1 cellular context compared by ENCODE assay signal in genomic region chr16:3400446-3400778, GRCh38.
TF ChIP-seq lines count a peak whose summit lies in the region.

No MANE protein-coding gene starts in this region.

TF ChIP-seq in K562, 482 proteins besides CTCF, POLR2A, EP300 and RAD21 (continued from another document and continues in another):
- TF ChIP-seq RERE (CRISPR knock-in tag; IDR thresholded peaks at IDR 0.05; ENCODE audit: borderline replicate concordance) (no peak), BRCA1 (IDR thresholded peaks at IDR 0.05) (no peak), BRCA1 (CRISPR knock-in tag; IDR thresholded peaks at IDR 0.05) (no peak), NKRF (IDR thresholded peaks at IDR 0.05; ENCODE audit: borderline replicate concordance) (0 out of 2 replicates have a peak, but pooled peaks have one; percentile 56), IRF2 (CRISPR knock-in tag; IDR thresholded peaks at IDR 0.05) (no peak), HMGXB4 (CRISPR knock-in tag; IDR thresholded peaks at IDR 0.05) (0 out of 2 replicates have a peak, but pooled peaks have one; percentile 30), VEZF1 (CRISPR knock-in tag; IDR thresholded peaks at IDR 0.05) (no peak), ZNF584 (CRISPR knock-in tag; IDR thresholded peaks at IDR 0.05; ENCODE audit: low read depth) (no peak), ARID3A (IDR thresholded peaks at IDR 0.05; ENCODE audit: borderline replicate concordance, low read depth, low read length) (no peak), BACH1 (tag; IDR thresholded peaks at IDR 0.05) (no peak), FOXK1 (CRISPR knock-in tag; IDR thresholded peaks at IDR 0.05; ENCODE audit: borderline replicate concordance) (no peak), ZNF12 (CRISPR knock-in tag; IDR thresholded peaks at IDR 0.05) (0 out of 2 replicates have a peak, but pooled peaks have one; percentile 26), SMARCE1 (IDR thresholded peaks at IDR 0.05) (peak; percentile 17; the same call in 1 of the 2 replicates), ZNF354B (CRISPR knock-in tag; IDR thresholded peaks at IDR 0.05) (no peak), THAP12 (CRISPR knock-in tag; IDR thresholded peaks at IDR 0.05) (no peak), FOXA1 (IDR thresholded peaks at IDR 0.05; ENCODE audit: borderline replicate concordance) (no peak), RBM25 (IDR thresholded peaks at IDR 0.05; ENCODE audit: low read depth, low read length, severe bottlenecking) (no peak), HOMEZ (CRISPR knock-in tag; IDR thresholded peaks at IDR 0.05) (no peak), GMEB1 (CRISPR knock-in tag; IDR thresholded peaks at IDR 0.05) (no peak), HDAC8 (tag; IDR thresholded peaks at IDR 0.05) (no peak), ZNF695 (CRISPR knock-in tag; IDR thresholded peaks at IDR 0.05) (no peak), ZNF79 (CRISPR knock-in tag; IDR thresholded peaks at IDR 0.05; ENCODE audit: low read depth) (no peak), ZNF384 (IDR thresholded peaks at IDR 0.05; ENCODE audit: low read depth, low read length) (no peak), ZNF41 (CRISPR knock-in tag; conservative IDR thresholded peaks at IDR 0.05) (no peak), HDAC1 (IDR thresholded peaks at IDR 0.05) (peak in 1 of 2 experiments; percentile 45; a peak in 1 of 4 replicates), MED1 (CRISPR knock-in tag; IDR thresholded peaks at IDR 0.05; ENCODE audit: borderline replicate concordance) (no peak), RFX5 (IDR thresholded peaks at IDR 0.05; ENCODE audit: low read depth, low read length) (no peak), GABPB2 (CRISPR knock-in tag; conservative IDR thresholded peaks at IDR 0.05) (no peak), ZNF277 (CRISPR knock-in tag; IDR thresholded peaks at IDR 0.05; ENCODE audit: borderline replicate concordance) (no peak), ZC3H11A (IDR thresholded peaks at IDR 0.05; ENCODE audit: low read depth, low read length) (0 out of 2 replicates have a peak, but pooled peaks have one; percentile 4), ZBTB8A (IDR thresholded peaks at IDR 0.05; ENCODE audit: partially characterized antibody) (no peak), SAFB (IDR thresholded peaks at IDR 0.05; ENCODE audit: borderline replicate concordance, low read depth, low read length) (no peak), CBX8 (IDR thresholded peaks at IDR 0.05; ENCODE audit: borderline replicate concordance, extremely low read depth, low read depth, low read length, poor library complexity, severe bottlenecking) (no peak), ZNF232 (CRISPR knock-in tag; IDR thresholded peaks at IDR 0.05) (no peak; the same call in 1 of the 2 replicates), ZSCAN32 (CRISPR knock-in tag; IDR thresholded peaks at IDR 0.05) (no peak), FOXJ2 (tag; IDR thresholded peaks at IDR 0.05) (no peak), ZNF644 (tag; IDR thresholded peaks at IDR 0.05; ENCODE audit: low read depth) (no peak), CTCFL (IDR thresholded peaks at IDR 0.05; ENCODE audit: borderline replicate concordance, insufficient read depth, low read depth, low read length, poor library complexity, severe bottlenecking) (no peak), ETS2 (tag; IDR thresholded peaks at IDR 0.05; ENCODE audit: borderline replicate concordance, poor library complexity, severe bottlenecking) (no peak)
